8 cellular contexts compared by ENCODE assay signal in the genomic region with DNA sequence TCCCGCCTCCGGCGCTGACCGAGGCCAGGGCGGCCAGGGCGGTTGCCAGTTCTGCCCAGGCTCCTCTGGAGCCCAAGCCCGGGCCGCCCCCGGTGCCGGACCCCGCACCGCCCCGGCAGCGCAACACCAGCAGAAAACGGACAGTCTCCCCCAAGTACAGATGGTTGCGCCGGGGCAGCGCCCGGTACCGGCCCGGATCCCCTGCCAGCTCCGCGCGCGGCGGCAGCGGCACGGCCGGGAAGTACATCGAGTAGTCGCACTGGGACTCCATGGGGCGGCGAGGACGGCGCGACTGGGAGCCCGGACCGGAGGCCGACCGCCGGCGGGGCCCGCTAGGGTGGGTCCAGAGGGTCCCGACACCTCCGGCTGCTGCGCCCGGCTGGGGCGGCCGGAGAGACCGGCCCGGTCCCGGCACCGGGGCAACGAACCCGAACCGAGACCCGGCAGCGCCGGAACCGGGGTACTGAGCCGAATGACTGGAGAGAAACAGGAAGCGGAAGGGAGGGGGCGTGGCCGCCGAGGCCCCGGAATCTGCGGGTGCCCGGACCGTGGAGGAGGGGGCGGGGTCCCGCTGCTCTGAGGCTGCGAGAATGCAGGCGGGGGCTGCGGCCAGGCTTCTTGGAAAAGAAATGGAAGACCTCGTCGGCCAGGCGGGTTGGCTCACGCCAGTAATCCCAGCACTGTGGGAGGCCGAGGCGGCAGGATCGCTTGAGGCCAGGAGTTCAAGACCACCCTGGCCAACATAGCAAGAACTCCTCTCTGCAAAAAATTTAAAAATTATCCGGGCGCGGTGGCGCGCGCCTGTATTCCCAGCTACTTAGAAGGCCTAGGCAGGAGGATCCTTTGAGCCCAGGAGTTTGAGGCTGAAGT. TPM values are rescaled to one million over a fixed set of nuclear protein-coding genes. Genes with fewer than 3 reads are reported as not detected.
DNase-seq lines count a peak whose midpoint lies in the region; ATAC-seq and TF ChIP-seq lines count a peak whose summit lies in the region.

Gene TRAPPC14 (minus strand): TSS at position 495 of the 870 bp plus-strand sequence. CDS start 224 bp downstream, at position 271.

- H3K4me1 ChIP-seq in A673 (ENCODE audit: insufficient read depth, low read length, poor library complexity, severe bottlenecking), result peaks cover 15% of the 10 kb centered on the region

- peak within 1 kb of the TSS; percentile 85 for H3K27ac ChIP-seq in A673 (ENCODE audit: low read depth, low read length, poor library complexity, severe bottlenecking)

- H3K36me3 ChIP-seq in A673 (ENCODE audit: insufficient read depth, low read length, poor library complexity, severe bottlenecking), result peaks cover 25% of the 10 kb centered on the region

- POLR2A ChIA-PET in A673 (lab: Charles Lee; ENCODE audit: low non-redundant PET), result interaction anchor here (0.7 kb wide), 1 partner anchor 57 kb away, joined by 9 read pairs; no protein-coding TSS in a partner anchor

- CTCF ChIA-PET in A673 (lab: Charles Lee), result interaction anchor here (0.5 to 0.6 kb wide), 3 partner anchors 10 to 45 kb away, joined by 3 to 9 read pairs (median 4); partner anchors contain the start of gene LAMTOR4

- no peaks in the 10 kb centered on the region for H3K9me3 ChIP-seq in A673 (ENCODE audit: low read depth, low read length, poor library complexity, severe bottlenecking)

- H3K27me3 ChIP-seq in A673 (replicated peaks; ENCODE audit: insufficient read depth, low read depth, low read length, poor library complexity), result no peaks in the 10 kb centered on the region

- no peak for TF ChIP-seq CTCF in A673 (conservative IDR thresholded peaks at IDR 0.05; ENCODE audit: low read depth, low read length)

- no TSS peak for BruUV-seq in A673 (replicated peaks; lab: Mats Ljungman, UMichigan)

- peak within 1 kb of the TSS; percentile 89 for H3K4me3 ChIP-seq in A673 (ENCODE audit: low read depth, low read length, poor library complexity, severe bottlenecking)

- DNase-seq in A673 (ENCODE audit: low spot score) (peak; percentile 92), NCI-H446 treated with DMSO at 0.1 percent for 48 hours (lab: John Stamatoyannopoulos, UW) (peak; percentile 44), islet precursor cell (peak; percentile 96)
- DNase-seq in activated CD4-positive, CD25-positive, alpha-beta regulatory T cell treated with anti-CD3 and anti-CD28 coated beads, Interleukin-2, amount 50 U/mL, for 72 hours, result peak; percentile 94
- DNase-seq in central memory CD4-positive, alpha-beta T cell, result peak; percentile 85
- peak; percentile 93 for DNase-seq in stimulated activated CD4-positive, alpha-beta T cell treated with anti-CD3 and anti-CD28 coated beads, Interleukin-12 subunit alpha, Interleukin-12 subunit beta, amount 100 ng/mL, for 4 hours

- ATAC-seq in GM18873 (IDR thresholded peaks at IDR 0.05; ENCODE audit: low FRiP score, unreplicated experiment), result peak; percentile 65
- peak; percentile 89 for ATAC-seq in HG03280 (IDR thresholded peaks at IDR 0.05; ENCODE audit: unreplicated experiment)

- intact Hi-C loops in A673 (cut with micrococcal nuclease; ENCODE audit: unreplicated experiment), result loop anchor here (1.0 kb wide), 1 partner anchor 10 kb away; the partner anchor contains the start of gene LAMTOR4

RNA-seq across cellular contexts. Expression of gene TRAPPC14, which starts in this region (rescaled TPM):
- 22.6 and 25.7 TPM in 2 replicates for total RNA-seq in A673 (2021)

Comparison
In these comparisons a context has a peak if more than half of its experiments do, and no peak if none do; other contexts are left out.
1. Peak in every context shown above with its lines: DNase-seq, ATAC-seq, H3K4me3 ChIP-seq and H3K27ac ChIP-seq.
2. DNase-seq: peak in every context shown above with its lines; median percentile 96 in islet precursor cell; 94 in activated CD4-positive, CD25-positive, alpha-beta regulatory T cell treated with anti-CD3 and anti-CD28 coated beads, Interleukin-2, amount 50 U/mL, for 72 hours; 93 in stimulated activated CD4-positive, alpha-beta T cell treated with anti-CD3 and anti-CD28 coated beads, Interleukin-12 subunit alpha, Interleukin-12 subunit beta, amount 100 ng/mL, for 4 hours; 92 in A673; 85 in central memory CD4-positive, alpha-beta T cell; 44 in NCI-H446 treated with DMSO at 0.1 percent for 48 hours.